ENCODE assay signal across 21 cellular contexts in the genomic region with DNA sequence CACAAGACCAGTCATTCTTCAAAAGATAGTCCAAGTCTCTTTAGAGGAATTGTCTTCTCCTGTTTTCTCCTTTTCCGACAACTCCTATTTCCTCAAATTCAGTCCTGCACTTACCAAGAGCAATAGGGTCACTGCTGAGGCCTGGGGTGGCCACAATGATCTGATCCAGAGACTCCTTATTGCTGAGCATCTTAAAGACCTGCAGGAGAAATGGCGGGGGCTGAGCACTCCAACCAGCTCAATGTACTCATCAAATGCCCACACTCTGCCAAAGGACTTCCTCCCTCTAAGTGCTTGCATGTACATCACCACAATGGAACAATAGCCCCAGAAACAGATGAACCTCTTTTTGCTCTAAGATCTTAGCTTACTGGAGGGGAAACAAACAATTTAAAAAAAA.
"Had no signal": no experiment of that assay in that cellular context is flagged by ENCODE, and none has a peak within 500 bp of the region (broad histone marks: within the 10 kb centered on the region; RNA-seq: fewer than 3 reads in every experiment).

No MANE protein-coding gene starts in this region.

- H3K4me3 Mint-ChIP-seq: activated naive CD4-positive, alpha-beta T cell treated with anti-CD3 and anti-CD28 coated beads, Interleukin-2, amount 50 U/mL, for 24 hours; activated T-helper 1 cell treated with anti-CD3 and anti-CD28 coated beads, Interleukin-12 subunit alpha, Interleukin-12 subunit beta, Interleukin-2, Interleukin-4 antibody, amounts not matched to agents 30 ng/mL and 10 ng/mL and 1 ng/mL, durations not matched to agents 14 hours and 24 hours and 36 hours; natural killer cell; stimulated activated naive CD8-positive, alpha-beta T cell treated with anti-CD3 and anti-CD28 coated beads, Interleukin-15, Interleukin-2, amounts not matched to agents 100 ng/mL and 50 ng/mL, for 24 hours had no signal

- H3K4me1 Mint-ChIP-seq: natural killer cell had no signal

- H3K9me3 ChIP-seq: body of pancreas, left lung, lower lobe of right lung, right lobe of liver, thyroid gland, upper lobe of left lung, vagina had no signal

- H3K27me3 Mint-ChIP-seq: activated naive CD4-positive, alpha-beta T cell treated with anti-CD3 and anti-CD28 coated beads, Interleukin-2, amount 50 U/mL, for 24 hours; stimulated activated naive CD8-positive, alpha-beta T cell treated with anti-CD3 and anti-CD28 coated beads, Interleukin-15, Interleukin-2, amounts not matched to agents 100 ng/mL and 50 ng/mL, for 24 hours had no signal

- H3K27ac Mint-ChIP-seq: activated naive CD4-positive, alpha-beta T cell treated with anti-CD3 and anti-CD28 coated beads, Interleukin-2, amount 50 U/mL, for 24 hours; activated T-helper 1 cell treated with anti-CD3 and anti-CD28 coated beads, Interleukin-12 subunit alpha, Interleukin-12 subunit beta, Interleukin-2, Interleukin-4 antibody, amounts not matched to agents 30 ng/mL and 10 ng/mL and 1 ng/mL, durations not matched to agents 14 hours and 24 hours and 36 hours; natural killer cell; stimulated activated naive CD8-positive, alpha-beta T cell treated with anti-CD3 and anti-CD28 coated beads, Interleukin-15, Interleukin-2, amounts not matched to agents 100 ng/mL and 50 ng/mL, for 24 hours had no signal

- ATAC-seq: body of pancreas, left lung, lower lobe of right lung, natural killer cell had no signal

- DNase-seq: activated CD4-positive, alpha-beta T cell treated with anti-CD3 and anti-CD28 coated beads for 4 hours; activated CD4-positive, alpha-beta T cell treated with anti-CD3 and anti-CD28 coated beads, Interleukin-2, amount 50 U/mL, for 4 hours; activated CD4-positive, CD25-positive, alpha-beta regulatory T cell; activated T-cell treated with anti-CD3 and anti-CD28 coated beads, Interleukin-2, amount 50 U/mL, for 1 hour; aorta; body of pancreas; effector CD4-positive, alpha-beta T cell; left lung; lower lobe of right lung; mesenchymal stem cell; natural killer cell; stimulated activated CD4-positive, alpha-beta T cell treated with anti-CD3 and anti-CD28 coated beads, Interleukin-2, amount 100 ng/mL, for 48 hours; T-helper 1 cell; thyroid gland; upper lobe of left lung had no signal

- H3K4me3 ChIP-seq: body of pancreas, cardiac muscle cell, left lung, lower lobe of right lung, right lobe of liver, thyroid gland, upper lobe of left lung, vagina had no signal

- H3K9me3 Mint-ChIP-seq: activated naive CD4-positive, alpha-beta T cell treated with anti-CD3 and anti-CD28 coated beads, Interleukin-2, amount 50 U/mL, for 24 hours; activated T-helper 1 cell treated with anti-CD3 and anti-CD28 coated beads, Interleukin-12 subunit alpha, Interleukin-12 subunit beta, Interleukin-2, Interleukin-4 antibody, amounts not matched to agents 30 ng/mL and 10 ng/mL and 1 ng/mL, durations not matched to agents 14 hours and 24 hours and 36 hours; natural killer cell; stimulated activated naive CD8-positive, alpha-beta T cell treated with anti-CD3 and anti-CD28 coated beads, Interleukin-15, Interleukin-2, amounts not matched to agents 100 ng/mL and 50 ng/mL, for 24 hours had no signal

- H3K27me3 ChIP-seq: body of pancreas, cardiac muscle cell, left lung, right lobe of liver, thyroid gland, upper lobe of left lung, vagina had no signal

- H3K27ac ChIP-seq: body of pancreas, cardiac muscle cell, left lung, lower lobe of right lung, right lobe of liver, thyroid gland, upper lobe of left lung, vagina had no signal
